Comparison of ENCODE assay signal across 8 cellular contexts in genomic region chr2:171433763-171434670, GRCh38. TPM values are rescaled to one million over a fixed set of nuclear protein-coding genes. Genes with fewer than 3 reads are reported as not detected.
DNase-seq lines count a peak whose midpoint lies in the region; ATAC-seq and TF ChIP-seq lines count a peak whose summit lies in the region.

Gene DCAF17 (plus strand): TSS chr2:171434226. CDS start chr2:171434578, 352 bp downstream.
A gene with protein sequence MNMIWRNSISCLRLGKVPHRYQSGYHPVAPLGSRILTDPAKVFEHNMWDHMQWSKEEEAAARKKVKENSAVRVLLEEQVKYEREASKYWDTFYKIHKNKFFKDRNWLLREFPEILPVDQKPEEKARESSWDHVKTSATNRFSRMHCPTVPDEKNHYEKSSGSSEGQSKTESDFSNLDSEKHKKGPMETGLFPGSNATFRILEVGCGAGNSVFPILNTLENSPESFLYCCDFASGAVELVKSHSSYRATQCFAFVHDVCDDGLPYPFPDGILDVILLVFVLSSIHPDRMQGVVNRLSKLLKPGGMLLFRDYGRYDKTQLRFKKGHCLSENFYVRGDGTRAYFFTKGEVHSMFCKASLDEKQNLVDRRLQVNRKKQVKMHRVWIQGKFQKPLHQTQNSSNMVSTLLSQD (minus strand): TSS chr2:171433990. CDS start chr2:171392185, 41,805 bp downstream.

- TF ChIP-seq CTCF in vagina (IDR thresholded peaks at IDR 0.05) = peak in 1 of 3 experiments; percentile 17

- no peaks in the 10 kb centered on the region for H3K27me3 ChIP-seq in right cardiac atrium (ENCODE audit: control insufficient read depth, insufficient read depth)
- no peaks in the 10 kb centered on the region for H3K27me3 ChIP-seq in vagina

- H3K36me3 ChIP-seq in vagina = peaks cover 0 to 8% of the 10 kb centered on the region in 2 donors

- ATAC-seq in GM18498 (IDR thresholded peaks at IDR 0.05; ENCODE audit: unreplicated experiment) (peak; percentile 91), HG02885 (IDR thresholded peaks at IDR 0.05; ENCODE audit: poor library complexity, unreplicated experiment) (peak; percentile 91), right cardiac atrium (peak; percentile 99)

- peak in 1 of 2 donors; percentile 46 for TF ChIP-seq POLR2A in vagina (IDR thresholded peaks at IDR 0.05)

- H3K4me1 ChIP-seq in right cardiac atrium (ENCODE audit: control insufficient read depth, insufficient read depth, low read length) (peaks cover 4% of the 10 kb centered on the region), vagina (peaks cover 42% of the 10 kb centered on the region)

- DNase-seq in NCI-H187 (lab: John Stamatoyannopoulos, UW) (peak; percentile 58 to 81), T-helper 2 cell (peak; percentile 81 to 98 (median 90)), anterior cingulate cortex (lab: John Stamatoyannopoulos, UW) (peak; percentile 68 to 98 (median 94)), right cardiac atrium (peak; percentile 97 to 98 (median 98)), putamen (ENCODE audit: low spot score) (peak; percentile 97), vagina (ENCODE audit: extremely low spot score in 2 of 2) (peak in 1 of 2 donors; percentile 95)

- H3K9me3 ChIP-seq in right cardiac atrium (ENCODE audit: control insufficient read depth, low read length) (no peaks in the 10 kb centered on the region), vagina (no peaks in the 10 kb centered on the region)

- peak within 1 kb of the TSS; percentile 88 for H3K27ac ChIP-seq in right cardiac atrium (ENCODE audit: low read length)
- peak within 1 kb of the TSS; percentile 93 for H3K27ac ChIP-seq in vagina

- intact Hi-C loops in right cardiac atrium (cut with DNase I) = loop anchor here in 1 of 4 donors (10.0 kb wide), 1 partner anchor 91 kb away; the partner anchor contains the start of gene CYBRD1
- intact Hi-C loops in vagina (cut with DNase I) = loop anchor here (5.0 to 10.0 kb wide), 2 partner anchors 88 to 251 kb away; partner anchors contain the start of genes CYBRD1 and DYNC1I2

- under 1% methylated on average over 87 of the region's 87 CpGs for WGBS in right cardiac atrium

- H3K4me3 ChIP-seq in right cardiac atrium (ENCODE audit: low read length) (peak within 1 kb of the TSS; percentile 90), vagina (peak within 1 kb of the TSS; percentile 74 to 76)

RNA-seq across cellular contexts. Expression of gene DCAF17, which starts in this region (rescaled TPM):
- total RNA-seq in right cardiac atrium = 10 to 100 TPM in 2 of 4 donors, 1 to 10 TPM in 2; 6.5 to 12.1 (median 9.7) TPM
- 2.9 TPM for polyA plus RNA-seq in right cardiac atrium
- 19.6 TPM for total RNA-seq in vagina

RNA-seq across cellular contexts. Expression of the second gene that starts in this region (rescaled TPM):
- total RNA-seq in right cardiac atrium (10 to 100 TPM; 12.2 to 16.4 (median 13.6) TPM), vagina (27.7 TPM)
- polyA plus RNA-seq in right cardiac atrium = 5.3 TPM
